Comparison of ENCODE assay signal across 8 cellular contexts in genomic region chr19:40691421-40692211, GRCh38. TPM values are rescaled to one million over a fixed set of nuclear protein-coding genes. Genes with fewer than 3 reads are reported as not detected.
DNase-seq lines count a peak whose midpoint lies in the region; ATAC-seq and TF ChIP-seq lines count a peak whose summit lies in the region.

No MANE protein-coding gene starts in this region.

- no peak for TF ChIP-seq EP300 in gastroesophageal sphincter (IDR thresholded peaks at IDR 0.05)

- peak overlapping the region; percentile 80 for H3K4me3 Mint-ChIP-seq in activated CD4-positive, alpha-beta T cell treated with anti-CD3 and anti-CD28 coated beads for 36 hours
- peak overlapping the region; percentile 91 for H3K4me3 Mint-ChIP-seq in stimulated activated naive CD8-positive, alpha-beta T cell treated with anti-CD3 and anti-CD28 coated beads, Interleukin-15, Interleukin-2, amounts not matched to agents 100 ng/mL and 50 ng/mL, for 24 hours
- no peak overlapping the region for H3K4me3 Mint-ChIP-seq in natural killer cell treated with Interleukin-12 subunit alpha and Interleukin-12 subunit beta and Interleukin-15 and Interleukin-18, amount 100 ng/mL, for 72 hours

- no peaks in the 10 kb centered on the region for H3K9me3 ChIP-seq in gastroesophageal sphincter

- POLR2A ChIA-PET in activated CD4-positive, alpha-beta T cell treated with anti-CD3 and anti-CD28 coated beads for 36 hours (lab: Charles Lee), result interaction anchor here (0.5 to 1.7 kb wide), 2 partner anchors 87 to 453 kb away, joined by 4 to 9 read pairs; partner anchors contain the start of gene RAB4B

- H3K27me3 Mint-ChIP-seq in activated CD4-positive, alpha-beta T cell treated with anti-CD3 and anti-CD28 coated beads for 36 hours, result no peaks in the 10 kb centered on the region
- no peaks in the 10 kb centered on the region for H3K27me3 Mint-ChIP-seq in stimulated activated naive CD8-positive, alpha-beta T cell treated with anti-CD3 and anti-CD28 coated beads, Interleukin-15, Interleukin-2, amounts not matched to agents 100 ng/mL and 50 ng/mL, for 24 hours
- no peaks in the 10 kb centered on the region for H3K27me3 Mint-ChIP-seq in natural killer cell treated with Interleukin-12 subunit alpha and Interleukin-12 subunit beta and Interleukin-15 and Interleukin-18, amount 100 ng/mL, for 72 hours

- no peaks in the 10 kb centered on the region for H3K9me3 Mint-ChIP-seq in activated CD4-positive, alpha-beta T cell treated with anti-CD3 and anti-CD28 coated beads for 36 hours (ENCODE audit: low read depth)
- no peaks in the 10 kb centered on the region for H3K9me3 Mint-ChIP-seq in stimulated activated naive CD8-positive, alpha-beta T cell treated with anti-CD3 and anti-CD28 coated beads, Interleukin-15, Interleukin-2, amounts not matched to agents 100 ng/mL and 50 ng/mL, for 24 hours
- no peaks in the 10 kb centered on the region for H3K9me3 Mint-ChIP-seq in natural killer cell treated with Interleukin-12 subunit alpha and Interleukin-12 subunit beta and Interleukin-15 and Interleukin-18, amount 100 ng/mL, for 72 hours

- H3K4me1 ChIP-seq in gastroesophageal sphincter, result peaks cover 0 to 51% (median 17%) of the 10 kb centered on the region in 3 donors

- H3K27ac ChIP-seq in gastroesophageal sphincter, result peak overlapping the region; percentile 68 to 95 (median 91)

- no peak for TF ChIP-seq CTCF in gastroesophageal sphincter (IDR thresholded peaks at IDR 0.05)

- peak overlapping the region in 1 of 2 donors; percentile 94 for H3K4me3 ChIP-seq in gastroesophageal sphincter

- intact Hi-C loops in activated CD4-positive, alpha-beta T cell treated with anti-CD3 and anti-CD28 coated beads for 36 hours (cut with DNase I, micrococcal nuclease), result loop anchor here (1.0 to 2.0 kb wide), 6 partner anchors 29 to 225 kb away; partner anchors contain the start of genes ACTMAP (in 1 of the 2), SNRPA (in 1 of the 2) and SPTBN4 (in 1 of the 2)

- no peaks in the 10 kb centered on the region for H3K36me3 Mint-ChIP-seq in activated CD4-positive, alpha-beta T cell treated with anti-CD3 and anti-CD28 coated beads for 36 hours (ENCODE audit: low read depth)
- H3K36me3 Mint-ChIP-seq in stimulated activated naive CD8-positive, alpha-beta T cell treated with anti-CD3 and anti-CD28 coated beads, Interleukin-15, Interleukin-2, amounts not matched to agents 100 ng/mL and 50 ng/mL, for 24 hours (ENCODE audit: low read depth), result no peaks in the 10 kb centered on the region
- no peaks in the 10 kb centered on the region for H3K36me3 Mint-ChIP-seq in natural killer cell treated with Interleukin-12 subunit alpha and Interleukin-12 subunit beta and Interleukin-15 and Interleukin-18, amount 100 ng/mL, for 72 hours

- no peak for TF ChIP-seq POLR2A in gastroesophageal sphincter (IDR thresholded peaks at IDR 0.05)

- CTCF ChIA-PET in activated CD4-positive, alpha-beta T cell treated with anti-CD3 and anti-CD28 coated beads for 36 hours (lab: Charles Lee), result interaction anchor here (0.6 kb wide), 1 partner anchor 72 kb away, joined by 3 read pairs; no protein-coding TSS in a partner anchor

- WGBS in gastroesophageal sphincter (ENCODE audit: low coverage in 1 of 2), 2 donors, result 40% methylated on average over 1 of the region's 24 CpGs; no CpG with 5 or more reads in 1 of the 2 donors

- H3K27ac Mint-ChIP-seq in activated CD4-positive, alpha-beta T cell treated with anti-CD3 and anti-CD28 coated beads for 36 hours, result peak overlapping the region; percentile 87
- H3K27ac Mint-ChIP-seq in stimulated activated naive CD8-positive, alpha-beta T cell treated with anti-CD3 and anti-CD28 coated beads, Interleukin-15, Interleukin-2, amounts not matched to agents 100 ng/mL and 50 ng/mL, for 24 hours, result peak overlapping the region; percentile 97
- peak overlapping the region in 1 of 2 donors; percentile 86 for H3K27ac Mint-ChIP-seq in natural killer cell treated with Interleukin-12 subunit alpha and Interleukin-12 subunit beta and Interleukin-15 and Interleukin-18, amount 100 ng/mL, for 72 hours

- H3K36me3 ChIP-seq in gastroesophageal sphincter, result peaks cover 0 to 53% of the 10 kb centered on the region in 2 donors

- no peak for ATAC-seq in activated CD4-positive, alpha-beta T cell treated with anti-CD3 and anti-CD28 coated beads for 36 hours
- no peak for ATAC-seq in gastroesophageal sphincter
- ATAC-seq in natural killer cell treated with Interleukin-12 subunit alpha and Interleukin-12 subunit beta and Interleukin-15 and Interleukin-18, amount 100 ng/mL, for 72 hours, result no peak
- ATAC-seq in HG03571 (IDR thresholded peaks at IDR 0.05; ENCODE audit: unreplicated experiment), result no peak

- peaks cover 5% of the 10 kb centered on the region for H3K4me1 Mint-ChIP-seq in activated CD4-positive, alpha-beta T cell treated with anti-CD3 and anti-CD28 coated beads for 36 hours
- peaks cover 13% of the 10 kb centered on the region for H3K4me1 Mint-ChIP-seq in stimulated activated naive CD8-positive, alpha-beta T cell treated with anti-CD3 and anti-CD28 coated beads, Interleukin-15, Interleukin-2, amounts not matched to agents 100 ng/mL and 50 ng/mL, for 24 hours (ENCODE audit: low read depth)
- H3K4me1 Mint-ChIP-seq in natural killer cell treated with Interleukin-12 subunit alpha and Interleukin-12 subunit beta and Interleukin-15 and Interleukin-18, amount 100 ng/mL, for 72 hours (ENCODE audit: low read depth in 2 of 2), result peaks cover 2 to 4% of the 10 kb centered on the region in 2 donors

- H3K27me3 ChIP-seq in gastroesophageal sphincter, result no peaks in the 10 kb centered on the region

- peak; percentile 49 for DNase-seq in activated CD4-positive, alpha-beta T cell treated with anti-CD3 and anti-CD28 coated beads for 36 hours
- no peak for DNase-seq in activated CD4-positive, alpha-beta T cell treated with anti-CD3 and anti-CD28 coated beads for 4 hours
- DNase-seq in RPMI8226 (peak; percentile 26), CD1c-positive myeloid dendritic cell (ENCODE audit: extremely low spot score) (no peak)
- DNase-seq in natural killer cell treated with Interleukin-12 subunit alpha and Interleukin-12 subunit beta and Interleukin-15 and Interleukin-18, amount 100 ng/mL, for 72 hours (ENCODE audit: low spot score), result no peak

RNA-seq across cellular contexts. Expression of gene NUMBL, which starts 1.2 kb away (rescaled TPM):
- 10 to 100 TPM; 11.6 to 18.0 TPM for total RNA-seq in activated CD4-positive, alpha-beta T cell treated with anti-CD3 and anti-CD28 coated beads for 36 hours
- total RNA-seq in gastroesophageal sphincter, result 10 to 100 TPM; 35.8 to 60.6 (median 49.1) TPM
- 10 to 100 TPM in 1 of 2 donors, 1 to 10 TPM in 1; 6.6 to 13.9 TPM for total RNA-seq in natural killer cell treated with Interleukin-12 subunit alpha and Interleukin-12 subunit beta and Interleukin-15 and Interleukin-18, amount 100 ng/mL, for 72 hours

RNA-seq across cellular contexts. Expression of gene COQ8B, which starts 25.1 kb away (rescaled TPM):
- total RNA-seq in activated CD4-positive, alpha-beta T cell treated with anti-CD3 and anti-CD28 coated beads for 36 hours, result 10 to 100 TPM; 21.2 to 29.9 TPM
- total RNA-seq in gastroesophageal sphincter, result 10 to 100 TPM; 27.3 to 50.5 (median 44.7) TPM
- 10 to 100 TPM; 28.7 to 41.7 TPM for total RNA-seq in natural killer cell treated with Interleukin-12 subunit alpha and Interleukin-12 subunit beta and Interleukin-15 and Interleukin-18, amount 100 ng/mL, for 72 hours

RNA-seq across cellular contexts. Expression of gene ITPKC, which starts 25.3 kb away (rescaled TPM):
- total RNA-seq in activated CD4-positive, alpha-beta T cell treated with anti-CD3 and anti-CD28 coated beads for 36 hours, result 1 to 10 TPM; 4.6 to 5.6 TPM
- total RNA-seq in gastroesophageal sphincter, result 10 to 100 TPM; 25.2 to 71.8 (median 30.6) TPM
- 10 to 100 TPM in 1 of 2 donors, 1 to 10 TPM in 1; 9.0 to 10.3 TPM for total RNA-seq in natural killer cell treated with Interleukin-12 subunit alpha and Interleukin-12 subunit beta and Interleukin-15 and Interleukin-18, amount 100 ng/mL, for 72 hours

RNA-seq across cellular contexts. Expression of gene ACTMAP, which starts 58.7 kb away (rescaled TPM):
- total RNA-seq in activated CD4-positive, alpha-beta T cell treated with anti-CD3 and anti-CD28 coated beads for 36 hours, result 10 to 100 TPM; 15.0 to 18.0 TPM
- total RNA-seq in gastroesophageal sphincter, result 1 to 10 TPM in 3 of 4 donors, under 1 TPM in 1; 0.89 to 2.4 (median 2.0) TPM
- total RNA-seq in natural killer cell treated with Interleukin-12 subunit alpha and Interleukin-12 subunit beta and Interleukin-15 and Interleukin-18, amount 100 ng/mL, for 72 hours, result 10 to 100 TPM; 10.9 to 16.6 TPM

RNA-seq across cellular contexts. Expression of gene SNRPA, which starts 59.4 kb away (rescaled TPM):
- 100 to 1,000 TPM; 245 to 465 TPM for total RNA-seq in activated CD4-positive, alpha-beta T cell treated with anti-CD3 and anti-CD28 coated beads for 36 hours
- total RNA-seq in gastroesophageal sphincter, result 10 to 100 TPM; 24.5 to 56.0 (median 48.2) TPM
- 100 to 1,000 TPM in 1 of 2 donors, 10 to 100 TPM in 1; 95.5 to 191 TPM for total RNA-seq in natural killer cell treated with Interleukin-12 subunit alpha and Interleukin-12 subunit beta and Interleukin-15 and Interleukin-18, amount 100 ng/mL, for 72 hours

Comparison
In these comparisons a context has a peak if more than half of its experiments do, and no peak if none do; other contexts are left out.
1. DNase-seq: peak in activated CD4-positive, alpha-beta T cell treated with anti-CD3 and anti-CD28 coated beads for 36 hours (single experiment) and RPMI8226 (single experiment); none in activated CD4-positive, alpha-beta T cell treated with anti-CD3 and anti-CD28 coated beads for 4 hours (0 of 2), natural killer cell treated with Interleukin-12 subunit alpha and Interleukin-12 subunit beta and Interleukin-15 and Interleukin-18, amount 100 ng/mL, for 72 hours (single experiment) and CD1c-positive myeloid dendritic cell (single experiment).